ENCODE assay signal across 34 cellular contexts in the genomic region with DNA sequence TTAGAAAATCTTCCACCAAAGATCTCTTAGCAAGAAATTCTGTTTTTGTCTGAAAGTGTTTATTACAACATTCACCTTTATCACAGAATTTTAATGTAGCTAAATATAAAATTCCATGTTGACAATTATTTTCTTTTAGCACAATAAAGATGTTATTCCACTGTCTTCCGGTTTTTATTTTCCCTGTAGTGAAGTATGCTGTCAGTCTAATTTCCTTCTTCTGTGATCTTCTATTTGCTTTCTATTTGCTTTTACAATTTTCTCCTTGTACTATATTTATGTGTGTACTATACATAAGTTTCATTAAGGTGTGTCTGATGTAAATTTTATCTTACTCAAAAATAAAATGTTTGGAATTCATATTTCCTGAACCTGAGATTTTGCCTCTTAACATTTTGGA.
"Had no signal": no experiment of that assay in that cellular context is flagged by ENCODE, and none has a peak within 500 bp of the region (broad histone marks: within the 10 kb centered on the region; RNA-seq: fewer than 3 reads in every experiment).

No MANE protein-coding gene starts in this region.

- H3K9ac ChIP-seq: KMS-11 had no signal

- DNase-seq: Karpas-422, Kasumi-1, MG63, MM.1S, MV-4-11, NCI-H1048, NCI-H1092, NCI-H1092 treated with DMSO at 0.1 percent for 48 hours, NCI-H1105, NCI-H1105 treated with DMSO at 0.1 percent for 48 hours, NCI-H1417, NCI-H1417 treated with DMSO at 0.1 percent for 48 hours, NCI-H1436, NCI-H1436 treated with DMSO at 0.1 percent for 48 hours, NCI-H146, NCI-H1694, NCI-H1694 treated with DMSO at 0.1 percent for 48 hours, NCI-H187, NCI-H187 treated with DMSO at 0.1 percent for 48 hours, NCI-H1930, NCI-H2029, NCI-H2029 treated with DMSO at 0.1 percent for 48 hours, NCI-H2081, NCI-H2081 treated with DMSO at 0.1 percent for 48 hours, NCI-H2107, NCI-H2171, NCI-H2171 treated with DMSO at 0.1 percent for 48 hours, NCI-H2227 treated with DMSO at 0.1 percent for 48 hours, NCI-H226, NCI-H345, NCI-H446, NCI-H446 treated with DMSO at 0.1 percent for 48 hours, NCI-H510A had no signal

- H3K36me3 ChIP-seq: MG63 had no signal

- H3K4me3 ChIP-seq: MG63 had no signal

- H3K27ac ChIP-seq: KMS-11 had no signal

- H3K4me2 ChIP-seq: KMS-11 had no signal
